Comparison of ENCODE assay signal across 1 cellular context in the genomic region with DNA sequence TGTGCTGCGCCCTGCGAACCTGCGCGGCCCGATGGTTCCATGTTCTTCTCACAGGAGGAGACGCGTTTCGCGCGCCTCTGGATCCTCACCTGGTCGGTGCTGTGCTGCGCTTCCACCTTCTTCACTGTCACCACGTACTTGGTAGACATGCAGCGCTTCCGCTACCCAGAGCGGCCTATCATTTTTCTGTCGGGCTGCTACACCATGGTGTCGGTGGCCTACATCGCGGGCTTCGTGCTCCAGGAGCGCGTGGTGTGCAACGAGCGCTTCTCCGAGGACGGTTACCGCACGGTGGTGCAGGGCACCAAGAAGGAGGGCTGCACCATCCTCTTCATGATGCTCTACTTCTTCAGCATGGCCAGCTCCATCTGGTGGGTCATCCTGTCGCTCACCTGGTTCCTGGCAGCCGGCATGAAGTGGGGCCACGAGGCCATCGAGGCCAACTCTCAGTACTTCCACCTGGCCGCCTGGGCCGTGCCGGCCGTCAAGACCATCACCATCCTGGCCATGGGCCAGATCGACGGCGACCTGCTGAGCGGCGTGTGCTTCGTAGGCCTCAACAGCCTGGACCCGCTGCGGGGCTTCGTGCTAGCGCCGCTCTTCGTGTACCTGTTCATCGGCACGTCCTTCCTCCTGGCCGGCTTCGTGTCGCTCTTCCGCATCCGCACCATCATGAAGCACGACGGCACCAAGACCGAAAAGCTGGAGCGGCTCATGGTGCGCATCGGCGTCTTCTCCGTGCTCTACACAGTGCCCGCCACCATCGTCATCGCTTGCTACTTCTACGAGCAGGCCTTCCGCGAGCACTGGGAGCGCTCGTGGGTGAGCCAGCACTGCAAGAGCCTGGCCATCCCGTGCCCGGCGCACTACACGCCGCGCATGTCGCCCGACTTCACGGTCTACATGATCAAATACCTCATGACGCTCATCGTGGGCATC.
TF ChIP-seq lines count a peak whose summit lies in the region.

No MANE protein-coding gene starts in this region.

TF ChIP-seq in K562, 482 proteins besides CTCF, POLR2A, EP300 and RAD21:
- TF ChIP-seq HNRNPH1 (optimal IDR thresholded peaks at IDR 0.05; ENCODE audit: low read depth, low read length) (no peak), NFIC (IDR thresholded peaks at IDR 0.05) (0 out of 2 replicates have a peak, but pooled peaks have one; percentile 23), MTF1 (CRISPR knock-in tag; IDR thresholded peaks at IDR 0.05; ENCODE audit: borderline replicate concordance) (no peak), ZFX (CRISPR knock-in tag; IDR thresholded peaks at IDR 0.05) (0 out of 2 replicates have a peak, but pooled peaks have one; percentile 16), ZNF589 (CRISPR knock-in tag; IDR thresholded peaks at IDR 0.05; ENCODE audit: low read depth) (no peak)
- TF ChIP-seq, protein P1, sequence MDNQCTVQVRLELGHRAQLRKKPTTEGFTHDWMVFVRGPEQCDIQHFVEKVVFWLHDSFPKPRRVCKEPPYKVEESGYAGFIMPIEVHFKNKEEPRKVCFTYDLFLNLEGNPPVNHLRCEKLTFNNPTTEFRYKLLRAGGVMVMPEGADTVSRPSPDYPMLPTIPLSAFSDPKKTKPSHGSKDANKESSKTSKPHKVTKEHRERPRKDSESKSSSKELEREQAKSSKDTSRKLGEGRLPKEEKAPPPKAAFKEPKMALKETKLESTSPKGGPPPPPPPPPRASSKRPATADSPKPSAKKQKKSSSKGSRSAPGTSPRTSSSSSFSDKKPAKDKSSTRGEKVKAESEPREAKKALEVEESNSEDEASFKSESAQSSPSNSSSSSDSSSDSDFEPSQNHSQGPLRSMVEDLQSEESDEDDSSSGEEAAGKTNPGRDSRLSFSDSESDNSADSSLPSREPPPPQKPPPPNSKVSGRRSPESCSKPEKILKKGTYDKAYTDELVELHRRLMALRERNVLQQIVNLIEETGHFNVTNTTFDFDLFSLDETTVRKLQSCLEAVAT (IDR thresholded peaks at IDR 0.05): 0 out of 4 replicates have a peak, but pooled peaks of 1 of the 2 experiments have one; percentile 52
- TF ChIP-seq, protein P2, sequence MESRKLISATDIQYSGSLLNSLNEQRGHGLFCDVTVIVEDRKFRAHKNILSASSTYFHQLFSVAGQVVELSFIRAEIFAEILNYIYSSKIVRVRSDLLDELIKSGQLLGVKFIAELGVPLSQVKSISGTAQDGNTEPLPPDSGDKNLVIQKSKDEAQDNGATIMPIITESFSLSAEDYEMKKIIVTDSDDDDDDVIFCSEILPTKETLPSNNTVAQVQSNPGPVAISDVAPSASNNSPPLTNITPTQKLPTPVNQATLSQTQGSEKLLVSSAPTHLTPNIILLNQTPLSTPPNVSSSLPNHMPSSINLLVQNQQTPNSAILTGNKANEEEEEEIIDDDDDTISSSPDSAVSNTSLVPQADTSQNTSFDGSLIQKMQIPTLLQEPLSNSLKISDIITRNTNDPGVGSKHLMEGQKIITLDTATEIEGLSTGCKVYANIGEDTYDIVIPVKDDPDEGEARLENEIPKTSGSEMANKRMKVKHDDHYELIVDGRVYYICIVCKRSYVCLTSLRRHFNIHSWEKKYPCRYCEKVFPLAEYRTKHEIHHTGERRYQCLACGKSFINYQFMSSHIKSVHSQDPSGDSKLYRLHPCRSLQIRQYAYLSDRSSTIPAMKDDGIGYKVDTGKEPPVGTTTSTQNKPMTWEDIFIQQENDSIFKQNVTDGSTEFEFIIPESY (CRISPR knock-in tag; IDR thresholded peaks at IDR 0.05): peak; percentile 47; the same call in 1 of the 2 replicates
- TF ChIP-seq, protein P3, sequence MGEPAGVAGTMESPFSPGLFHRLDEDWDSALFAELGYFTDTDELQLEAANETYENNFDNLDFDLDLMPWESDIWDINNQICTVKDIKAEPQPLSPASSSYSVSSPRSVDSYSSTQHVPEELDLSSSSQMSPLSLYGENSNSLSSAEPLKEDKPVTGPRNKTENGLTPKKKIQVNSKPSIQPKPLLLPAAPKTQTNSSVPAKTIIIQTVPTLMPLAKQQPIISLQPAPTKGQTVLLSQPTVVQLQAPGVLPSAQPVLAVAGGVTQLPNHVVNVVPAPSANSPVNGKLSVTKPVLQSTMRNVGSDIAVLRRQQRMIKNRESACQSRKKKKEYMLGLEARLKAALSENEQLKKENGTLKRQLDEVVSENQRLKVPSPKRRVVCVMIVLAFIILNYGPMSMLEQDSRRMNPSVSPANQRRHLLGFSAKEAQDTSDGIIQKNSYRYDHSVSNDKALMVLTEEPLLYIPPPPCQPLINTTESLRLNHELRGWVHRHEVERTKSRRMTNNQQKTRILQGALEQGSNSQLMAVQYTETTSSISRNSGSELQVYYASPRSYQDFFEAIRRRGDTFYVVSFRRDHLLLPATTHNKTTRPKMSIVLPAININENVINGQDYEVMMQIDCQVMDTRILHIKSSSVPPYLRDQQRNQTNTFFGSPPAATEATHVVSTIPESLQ (CRISPR knock-in tag; IDR thresholded peaks at IDR 0.05): no peak
- TF ChIP-seq, protein P4, sequence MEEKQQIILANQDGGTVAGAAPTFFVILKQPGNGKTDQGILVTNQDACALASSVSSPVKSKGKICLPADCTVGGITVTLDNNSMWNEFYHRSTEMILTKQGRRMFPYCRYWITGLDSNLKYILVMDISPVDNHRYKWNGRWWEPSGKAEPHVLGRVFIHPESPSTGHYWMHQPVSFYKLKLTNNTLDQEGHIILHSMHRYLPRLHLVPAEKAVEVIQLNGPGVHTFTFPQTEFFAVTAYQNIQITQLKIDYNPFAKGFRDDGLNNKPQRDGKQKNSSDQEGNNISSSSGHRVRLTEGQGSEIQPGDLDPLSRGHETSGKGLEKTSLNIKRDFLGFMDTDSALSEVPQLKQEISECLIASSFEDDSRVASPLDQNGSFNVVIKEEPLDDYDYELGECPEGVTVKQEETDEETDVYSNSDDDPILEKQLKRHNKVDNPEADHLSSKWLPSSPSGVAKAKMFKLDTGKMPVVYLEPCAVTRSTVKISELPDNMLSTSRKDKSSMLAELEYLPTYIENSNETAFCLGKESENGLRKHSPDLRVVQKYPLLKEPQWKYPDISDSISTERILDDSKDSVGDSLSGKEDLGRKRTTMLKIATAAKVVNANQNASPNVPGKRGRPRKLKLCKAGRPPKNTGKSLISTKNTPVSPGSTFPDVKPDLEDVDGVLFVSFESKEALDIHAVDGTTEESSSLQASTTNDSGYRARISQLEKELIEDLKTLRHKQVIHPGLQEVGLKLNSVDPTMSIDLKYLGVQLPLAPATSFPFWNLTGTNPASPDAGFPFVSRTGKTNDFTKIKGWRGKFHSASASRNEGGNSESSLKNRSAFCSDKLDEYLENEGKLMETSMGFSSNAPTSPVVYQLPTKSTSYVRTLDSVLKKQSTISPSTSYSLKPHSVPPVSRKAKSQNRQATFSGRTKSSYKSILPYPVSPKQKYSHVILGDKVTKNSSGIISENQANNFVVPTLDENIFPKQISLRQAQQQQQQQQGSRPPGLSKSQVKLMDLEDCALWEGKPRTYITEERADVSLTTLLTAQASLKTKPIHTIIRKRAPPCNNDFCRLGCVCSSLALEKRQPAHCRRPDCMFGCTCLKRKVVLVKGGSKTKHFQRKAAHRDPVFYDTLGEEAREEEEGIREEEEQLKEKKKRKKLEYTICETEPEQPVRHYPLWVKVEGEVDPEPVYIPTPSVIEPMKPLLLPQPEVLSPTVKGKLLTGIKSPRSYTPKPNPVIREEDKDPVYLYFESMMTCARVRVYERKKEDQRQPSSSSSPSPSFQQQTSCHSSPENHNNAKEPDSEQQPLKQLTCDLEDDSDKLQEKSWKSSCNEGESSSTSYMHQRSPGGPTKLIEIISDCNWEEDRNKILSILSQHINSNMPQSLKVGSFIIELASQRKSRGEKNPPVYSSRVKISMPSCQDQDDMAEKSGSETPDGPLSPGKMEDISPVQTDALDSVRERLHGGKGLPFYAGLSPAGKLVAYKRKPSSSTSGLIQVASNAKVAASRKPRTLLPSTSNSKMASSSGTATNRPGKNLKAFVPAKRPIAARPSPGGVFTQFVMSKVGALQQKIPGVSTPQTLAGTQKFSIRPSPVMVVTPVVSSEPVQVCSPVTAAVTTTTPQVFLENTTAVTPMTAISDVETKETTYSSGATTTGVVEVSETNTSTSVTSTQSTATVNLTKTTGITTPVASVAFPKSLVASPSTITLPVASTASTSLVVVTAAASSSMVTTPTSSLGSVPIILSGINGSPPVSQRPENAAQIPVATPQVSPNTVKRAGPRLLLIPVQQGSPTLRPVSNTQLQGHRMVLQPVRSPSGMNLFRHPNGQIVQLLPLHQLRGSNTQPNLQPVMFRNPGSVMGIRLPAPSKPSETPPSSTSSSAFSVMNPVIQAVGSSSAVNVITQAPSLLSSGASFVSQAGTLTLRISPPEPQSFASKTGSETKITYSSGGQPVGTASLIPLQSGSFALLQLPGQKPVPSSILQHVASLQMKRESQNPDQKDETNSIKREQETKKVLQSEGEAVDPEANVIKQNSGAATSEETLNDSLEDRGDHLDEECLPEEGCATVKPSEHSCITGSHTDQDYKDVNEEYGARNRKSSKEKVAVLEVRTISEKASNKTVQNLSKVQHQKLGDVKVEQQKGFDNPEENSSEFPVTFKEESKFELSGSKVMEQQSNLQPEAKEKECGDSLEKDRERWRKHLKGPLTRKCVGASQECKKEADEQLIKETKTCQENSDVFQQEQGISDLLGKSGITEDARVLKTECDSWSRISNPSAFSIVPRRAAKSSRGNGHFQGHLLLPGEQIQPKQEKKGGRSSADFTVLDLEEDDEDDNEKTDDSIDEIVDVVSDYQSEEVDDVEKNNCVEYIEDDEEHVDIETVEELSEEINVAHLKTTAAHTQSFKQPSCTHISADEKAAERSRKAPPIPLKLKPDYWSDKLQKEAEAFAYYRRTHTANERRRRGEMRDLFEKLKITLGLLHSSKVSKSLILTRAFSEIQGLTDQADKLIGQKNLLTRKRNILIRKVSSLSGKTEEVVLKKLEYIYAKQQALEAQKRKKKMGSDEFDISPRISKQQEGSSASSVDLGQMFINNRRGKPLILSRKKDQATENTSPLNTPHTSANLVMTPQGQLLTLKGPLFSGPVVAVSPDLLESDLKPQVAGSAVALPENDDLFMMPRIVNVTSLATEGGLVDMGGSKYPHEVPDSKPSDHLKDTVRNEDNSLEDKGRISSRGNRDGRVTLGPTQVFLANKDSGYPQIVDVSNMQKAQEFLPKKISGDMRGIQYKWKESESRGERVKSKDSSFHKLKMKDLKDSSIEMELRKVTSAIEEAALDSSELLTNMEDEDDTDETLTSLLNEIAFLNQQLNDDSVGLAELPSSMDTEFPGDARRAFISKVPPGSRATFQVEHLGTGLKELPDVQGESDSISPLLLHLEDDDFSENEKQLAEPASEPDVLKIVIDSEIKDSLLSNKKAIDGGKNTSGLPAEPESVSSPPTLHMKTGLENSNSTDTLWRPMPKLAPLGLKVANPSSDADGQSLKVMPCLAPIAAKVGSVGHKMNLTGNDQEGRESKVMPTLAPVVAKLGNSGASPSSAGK (IDR thresholded peaks at IDR 0.05): peak; percentile 20; the same call in 1 of the 2 replicates
